In the genomic region with DNA sequence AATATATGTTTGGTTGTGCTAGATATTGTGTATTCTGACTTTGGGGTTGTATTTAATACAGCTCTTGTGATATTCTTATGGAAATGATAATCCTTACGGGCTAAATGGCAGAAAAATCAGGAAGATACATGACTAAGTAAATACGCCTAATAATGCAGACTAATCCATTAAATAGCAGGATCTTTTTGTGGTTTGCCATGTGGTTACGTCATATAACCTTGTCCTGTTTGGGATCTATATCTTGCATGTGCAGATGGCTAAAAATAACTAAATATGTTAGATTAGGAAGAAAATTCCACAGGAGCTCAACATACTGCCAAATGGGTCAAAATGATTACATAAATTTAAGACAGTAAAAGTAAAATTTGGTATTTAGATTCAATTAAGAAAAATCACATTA, we compare ENCODE assay signal across 1 cellular context.
TF ChIP-seq lines count a peak whose summit lies in the region.

No MANE protein-coding gene starts in this region.

TF ChIP-seq in WTC11, 78 proteins besides CTCF, POLR2A, EP300 and RAD21 (continued from another document):
- no peak for TF ChIP-seq CBFB (CRISPR knock-in tag; IDR thresholded peaks at IDR 0.05; ENCODE audit: low read depth)
- TF ChIP-seq NFE2L1 (CRISPR knock-in tag; IDR thresholded peaks at IDR 0.05), result no peak
- TF ChIP-seq ATF6 (CRISPR knock-in tag; IDR thresholded peaks at IDR 0.05), result no peak
TF ChIP-seq in WTC11: peak in this region for 0.
